29 cellular contexts compared by ENCODE assay signal in the genomic region with DNA sequence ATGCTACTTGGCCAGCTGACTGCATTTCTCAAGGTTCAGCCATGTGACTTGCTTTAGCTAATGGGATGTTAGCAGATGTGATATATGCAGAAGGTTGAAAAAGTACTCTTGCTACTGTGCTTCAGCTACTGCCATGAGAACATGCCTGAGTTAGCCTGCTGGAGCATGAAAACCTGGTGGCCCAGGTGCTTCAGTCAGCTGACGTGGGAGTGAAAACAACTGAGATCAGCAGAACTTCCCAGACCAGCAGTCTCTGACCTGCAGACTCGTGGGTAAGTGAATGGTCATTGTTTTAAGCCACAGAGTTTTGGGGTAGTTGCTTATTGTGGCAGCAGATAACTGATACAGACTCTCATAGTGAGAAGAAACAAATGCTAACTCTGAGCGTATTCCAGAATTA.
"Had no signal": no experiment of that assay in that cellular context is flagged by ENCODE, and none has a peak within 500 bp of the region (broad histone marks: within the 10 kb centered on the region; RNA-seq: fewer than 3 reads in every experiment).

No MANE protein-coding gene starts in this region.

- H3K9me3 ChIP-seq: colonic mucosa, gastrocnemius medialis had no signal

- H3K4me1 ChIP-seq: ascending aorta, breast epithelium, colonic mucosa, esophagus muscularis mucosa, foreskin keratinocyte, gastrocnemius medialis, heart left ventricle had no signal

- H3K4me3 ChIP-seq: ascending aorta, breast epithelium, cardiac muscle cell, colonic mucosa, esophagus muscularis mucosa, gastrocnemius medialis, heart left ventricle had no signal

- H3K36me3 ChIP-seq: ascending aorta, breast epithelium, cardiac muscle cell, colonic mucosa, esophagus muscularis mucosa, gastrocnemius medialis, heart left ventricle had no signal

- ATAC-seq: activated CD4-positive, alpha-beta T cell treated with anti-CD3 and anti-CD28 coated beads for 36 hours; activated naive CD4-positive, alpha-beta T cell treated with anti-CD3 and anti-CD28 coated beads, Interleukin-2, amount 50 U/mL, for 72 hours; activated T-cell treated with anti-CD3 and anti-CD28 coated beads, Interleukin-2, amount 50 U/mL, for 72 hours; foreskin keratinocyte; gastrocnemius medialis; heart left ventricle; T-helper 17 cell had no signal

- H3K27ac ChIP-seq: ascending aorta, breast epithelium, cardiac muscle cell, colonic mucosa, esophagus muscularis mucosa, foreskin keratinocyte, gastrocnemius medialis, heart left ventricle had no signal

- DNase-seq: activated CD4-positive, alpha-beta memory T cell treated with anti-CD3 and anti-CD28 coated beads for 36 hours; activated CD4-positive, alpha-beta T cell treated with anti-CD3 and anti-CD28 coated beads for 36 hours; activated CD4-positive, alpha-beta T cell treated with anti-CD3 and anti-CD28 coated beads, Interleukin-2, amount 10 ng/mL, durations not matched to agents 24 days and 14 days; activated CD4-positive, CD25-positive, alpha-beta regulatory T cell; activated CD4-positive, CD25-positive, alpha-beta regulatory T cell treated with anti-CD3 and anti-CD28 coated beads, Interleukin-2, amount 50 U/mL, for 72 hours; activated CD8-positive, alpha-beta memory T cell treated with anti-CD3 and anti-CD28 coated beads, Interleukin-2, amount 50 U/mL, for 48 hours; activated gamma-delta T cell; activated naive CD4-positive, alpha-beta T cell; activated naive CD4-positive, alpha-beta T cell treated with anti-CD3 and anti-CD28 coated beads, Interleukin-2, amount 10 ng/mL, durations not matched to agents 7 days and 5 days; activated naive CD8-positive, alpha-beta T cell treated with anti-CD3 and anti-CD28 coated beads, Interleukin-2, amount 10 ng/mL, durations not matched to agents 7 days and 5 days; activated T-cell treated with anti-CD3 and anti-CD28 coated beads for 4 hours; activated T-cell treated with anti-CD3 and anti-CD28 coated beads, Interleukin-2, amount 50 U/mL, for 24 hours; activated T-cell treated with anti-CD3 and anti-CD28 coated beads, Interleukin-2, amount 50 U/mL, for 72 hours; central memory CD4-positive, alpha-beta T cell; cerebellar nuclear complex; colonic mucosa; effector CD8-positive, alpha-beta T cell; erythroblast; foreskin keratinocyte; gastrocnemius medialis; glutamatergic neuron; heart left ventricle; T-helper 1 cell; T-helper 17 cell had no signal

- H3K27me3 ChIP-seq: ascending aorta, breast epithelium, cardiac muscle cell, colonic mucosa, esophagus muscularis mucosa, foreskin keratinocyte, gastrocnemius medialis, heart left ventricle had no signal
